ENCODE assay signal across 1 cellular context in genomic region chr10:4733843-4734224, GRCh38.
TF ChIP-seq lines count a peak whose summit lies in the region.

No MANE protein-coding gene starts in this region.

TF ChIP-seq in HCT116, 20 proteins besides CTCF, POLR2A, EP300 and RAD21 (continued from another document):
- TF ChIP-seq ZBTB33 (IDR thresholded peaks at IDR 0.05; ENCODE audit: extremely low read depth, insufficient replicate concordance, low read length) (no peak), CBX3 (IDR thresholded peaks at IDR 0.05; ENCODE audit: low read depth) (no peak), ATF3 (IDR thresholded peaks at IDR 0.05) (no peak), MAX (IDR thresholded peaks at IDR 0.05) (no peak), ZFX (IDR thresholded peaks at IDR 0.05) (no peak), EZH2 (IDR thresholded peaks at IDR 0.05) (no peak), TCF7L2 (IDR thresholded peaks at IDR 0.05; ENCODE audit: borderline replicate concordance, extremely low read depth, insufficient read depth, insufficient read length) (peak; percentile 4)
